Comparison of ENCODE assay signal across 2 cellular contexts in genomic region chr18:14488789-14489188, GRCh38. TPM values are rescaled to one million over a fixed set of nuclear protein-coding genes. Genes with fewer than 3 reads are reported as not detected.
"Had no signal": no experiment of that assay in that cellular context is flagged by ENCODE, and none has a peak within 500 bp of the region (broad histone marks: within the 10 kb centered on the region; RNA-seq: fewer than 3 reads in every experiment).

No MANE protein-coding gene starts in this region.

RNA-seq across cellular contexts. Expression of gene POTEC, which starts 54.6 kb away (rescaled TPM):
- total RNA-seq: G401, GM12878 had no signal
- polyA plus RNA-seq: GM12878 had no signal
